Comparison of ENCODE assay signal across 8 cellular contexts in the genomic region with DNA sequence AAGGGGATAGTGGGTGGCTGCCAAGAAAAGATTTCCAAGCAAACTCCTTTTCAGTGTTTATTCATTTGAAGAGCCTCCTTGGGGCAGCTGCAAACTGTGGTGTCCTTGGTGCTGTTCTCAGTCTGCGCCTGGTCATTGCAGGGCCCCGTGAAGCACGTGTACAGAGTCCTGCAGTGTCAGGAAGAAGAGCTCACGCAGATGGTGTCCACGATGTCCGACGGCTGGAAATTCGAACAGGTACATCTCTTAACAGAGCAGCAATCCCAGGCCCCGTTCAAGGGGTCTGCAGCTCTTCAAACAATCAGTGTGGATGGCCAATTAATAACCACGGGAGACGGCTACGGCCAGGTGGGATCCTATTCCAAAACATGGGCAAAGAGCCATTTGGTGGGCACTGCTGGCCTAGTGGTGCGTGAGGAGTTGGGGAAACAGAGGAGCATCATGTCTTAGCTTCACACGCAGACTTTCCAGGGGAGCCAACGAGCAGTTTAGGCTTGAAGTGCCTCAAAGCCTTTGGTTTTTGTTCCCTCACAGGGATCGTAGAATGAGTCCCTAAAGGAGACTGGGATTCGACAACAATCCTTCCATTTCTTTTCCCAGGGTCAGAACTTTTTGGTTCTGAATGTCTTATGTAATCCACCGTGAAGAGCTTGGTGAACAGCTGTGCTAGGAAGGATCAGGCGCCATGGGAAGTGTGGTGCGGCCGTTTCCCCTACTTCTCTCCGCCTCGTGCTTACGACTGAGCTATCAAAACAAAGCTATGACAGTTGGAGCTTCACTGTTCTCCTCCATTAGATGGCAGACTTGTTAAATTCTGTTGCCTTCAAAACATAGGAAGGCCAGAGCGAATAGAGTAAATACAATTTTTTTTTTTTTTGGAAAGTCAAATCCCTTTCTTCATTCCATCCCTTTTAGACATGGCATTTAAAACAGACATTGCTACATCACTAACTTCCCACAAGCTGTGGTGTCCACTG. TPM values are rescaled to one million over a fixed set of nuclear protein-coding genes. Genes with fewer than 3 reads are reported as not detected.
DNase-seq lines count a peak whose midpoint lies in the region; ATAC-seq and TF ChIP-seq lines count a peak whose summit lies in the region.

No MANE protein-coding gene starts in this region.

- H3K9ac ChIP-seq in BLaER1 (peak overlapping the region; percentile 44; the same call in 1 of the 2 replicates), smooth muscle cell (ENCODE audit: low read depth) (no peak overlapping the region)

- no peaks in the 10 kb centered on the region for H4K20me1 ChIP-seq in BLaER1
- peaks cover 12% of the 10 kb centered on the region for H4K20me1 ChIP-seq in smooth muscle cell (ENCODE audit: low read depth)

- H3K4me1 ChIP-seq in BLaER1 (peaks cover 13% of the 10 kb centered on the region), right atrium auricular region (peaks cover 0 to 24% of the 10 kb centered on the region in 2 donors), smooth muscle cell (ENCODE audit: low read depth) (no peaks in the 10 kb centered on the region)

- H3K4me3 ChIP-seq in BLaER1 (no peak overlapping the region), right atrium auricular region (no peak overlapping the region), smooth muscle cell (no peak overlapping the region)

- H3K9me3 ChIP-seq in BLaER1, result no peaks in the 10 kb centered on the region
- H3K9me3 ChIP-seq in right atrium auricular region, result no peaks in the 10 kb centered on the region
- no peaks in the 10 kb centered on the region for H3K9me3 ChIP-seq in smooth muscle cell (replicated peaks; ENCODE audit: low read depth)

- H3K27ac ChIP-seq in BLaER1, result peak overlapping the region; percentile 77
- peak overlapping the region; percentile 77 to 83 for H3K27ac ChIP-seq in right atrium auricular region
- H3K27ac ChIP-seq in smooth muscle cell (ENCODE audit: low read depth), result peak overlapping the region; percentile 62

- WGBS in smooth muscle cell (ENCODE audit: low lambda C conversion rate), result 82% methylated on average over 25 of the region's 25 CpGs

- H3K4me2 ChIP-seq in BLaER1 (peak overlapping the region; percentile 47), smooth muscle cell (no peak overlapping the region)

- H3K36me3 ChIP-seq in BLaER1 (peaks cover 85% of the 10 kb centered on the region), right atrium auricular region (peaks cover 50% of the 10 kb centered on the region), smooth muscle cell (ENCODE audit: low read depth) (no peaks in the 10 kb centered on the region)

- ATAC-seq in HG03095 (IDR thresholded peaks at IDR 0.05; ENCODE audit: unreplicated experiment), result no peak
- no peak for ATAC-seq in activated CD4-positive, CD25-positive, alpha-beta regulatory T cell treated with anti-CD3 and anti-CD28 coated beads, Interleukin-2, amount 50 U/mL, for 24 hours

- DNase-seq in amniotic stem cell (lab: John Stamatoyannopoulos, UW) (peak; percentile 71), right atrium auricular region (ENCODE audit: low spot score) (no peak), smooth muscle cell (lab: John Stamatoyannopoulos, UW; ENCODE audit: unreplicated experiment) (no peak), NCI-H2081 treated with DMSO at 0.1 percent for 48 hours (lab: John Stamatoyannopoulos, UW) (no peak)

- peaks cover 10% of the 10 kb centered on the region for H3K79me2 ChIP-seq in smooth muscle cell (ENCODE audit: low read depth)

- H3K27me3 ChIP-seq in BLaER1 (no peaks in the 10 kb centered on the region), right atrium auricular region (no peaks in the 10 kb centered on the region), smooth muscle cell (ENCODE audit: low read depth) (no peaks in the 10 kb centered on the region)

- TF ChIP-seq RAD21 in Ishikawa (IDR thresholded peaks at IDR 0.05; ENCODE audit: low read depth), result peak; percentile 47

- no peak overlapping the region for H2AFZ ChIP-seq in smooth muscle cell (ENCODE audit: low read depth)

- TF ChIP-seq EP300 in Ishikawa (IDR thresholded peaks at IDR 0.05; ENCODE audit: borderline replicate concordance), result no peak

- H3F3A ChIP-seq in smooth muscle cell (ENCODE audit: low read depth), result peaks cover 9% of the 10 kb centered on the region

- TF ChIP-seq CTCF in right atrium auricular region (IDR thresholded peaks at IDR 0.05) (peak; percentile 31 to 68), smooth muscle cell (IDR thresholded peaks at IDR 0.05; ENCODE audit: borderline replicate concordance, insufficient read depth, poor library complexity, severe bottlenecking) (peak; percentile 44)

TF ChIP-seq in Ishikawa, 13 proteins besides CTCF, POLR2A, EP300 and RAD21:
- no peak for TF ChIP-seq CREB1 (IDR thresholded peaks at IDR 0.05; ENCODE audit: low read depth)
- TF ChIP-seq, protein P1, sequence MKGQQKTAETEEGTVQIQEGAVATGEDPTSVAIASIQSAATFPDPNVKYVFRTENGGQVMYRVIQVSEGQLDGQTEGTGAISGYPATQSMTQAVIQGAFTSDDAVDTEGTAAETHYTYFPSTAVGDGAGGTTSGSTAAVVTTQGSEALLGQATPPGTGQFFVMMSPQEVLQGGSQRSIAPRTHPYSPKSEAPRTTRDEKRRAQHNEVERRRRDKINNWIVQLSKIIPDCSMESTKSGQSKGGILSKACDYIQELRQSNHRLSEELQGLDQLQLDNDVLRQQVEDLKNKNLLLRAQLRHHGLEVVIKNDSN (IDR thresholded peaks at IDR 0.05), result no peak
- no peak for TF ChIP-seq NFIC (IDR thresholded peaks at IDR 0.05)
- TF ChIP-seq ZBTB7A (IDR thresholded peaks at IDR 0.05; ENCODE audit: low read depth), result no peak
- TF ChIP-seq FOXM1 (IDR thresholded peaks at IDR 0.05; ENCODE audit: borderline replicate concordance, low read depth), result no peak
- TF ChIP-seq EGR1 (IDR thresholded peaks at IDR 0.05), result no peak
- TF ChIP-seq, protein P2, sequence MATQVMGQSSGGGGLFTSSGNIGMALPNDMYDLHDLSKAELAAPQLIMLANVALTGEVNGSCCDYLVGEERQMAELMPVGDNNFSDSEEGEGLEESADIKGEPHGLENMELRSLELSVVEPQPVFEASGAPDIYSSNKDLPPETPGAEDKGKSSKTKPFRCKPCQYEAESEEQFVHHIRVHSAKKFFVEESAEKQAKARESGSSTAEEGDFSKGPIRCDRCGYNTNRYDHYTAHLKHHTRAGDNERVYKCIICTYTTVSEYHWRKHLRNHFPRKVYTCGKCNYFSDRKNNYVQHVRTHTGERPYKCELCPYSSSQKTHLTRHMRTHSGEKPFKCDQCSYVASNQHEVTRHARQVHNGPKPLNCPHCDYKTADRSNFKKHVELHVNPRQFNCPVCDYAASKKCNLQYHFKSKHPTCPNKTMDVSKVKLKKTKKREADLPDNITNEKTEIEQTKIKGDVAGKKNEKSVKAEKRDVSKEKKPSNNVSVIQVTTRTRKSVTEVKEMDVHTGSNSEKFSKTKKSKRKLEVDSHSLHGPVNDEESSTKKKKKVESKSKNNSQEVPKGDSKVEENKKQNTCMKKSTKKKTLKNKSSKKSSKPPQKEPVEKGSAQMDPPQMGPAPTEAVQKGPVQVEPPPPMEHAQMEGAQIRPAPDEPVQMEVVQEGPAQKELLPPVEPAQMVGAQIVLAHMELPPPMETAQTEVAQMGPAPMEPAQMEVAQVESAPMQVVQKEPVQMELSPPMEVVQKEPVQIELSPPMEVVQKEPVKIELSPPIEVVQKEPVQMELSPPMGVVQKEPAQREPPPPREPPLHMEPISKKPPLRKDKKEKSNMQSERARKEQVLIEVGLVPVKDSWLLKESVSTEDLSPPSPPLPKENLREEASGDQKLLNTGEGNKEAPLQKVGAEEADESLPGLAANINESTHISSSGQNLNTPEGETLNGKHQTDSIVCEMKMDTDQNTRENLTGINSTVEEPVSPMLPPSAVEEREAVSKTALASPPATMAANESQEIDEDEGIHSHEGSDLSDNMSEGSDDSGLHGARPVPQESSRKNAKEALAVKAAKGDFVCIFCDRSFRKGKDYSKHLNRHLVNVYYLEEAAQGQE (IDR thresholded peaks at IDR 0.05; ENCODE audit: low read depth), result no peak
- TF ChIP-seq TEAD4 (IDR thresholded peaks at IDR 0.05), result no peak
- TF ChIP-seq, protein P3, sequence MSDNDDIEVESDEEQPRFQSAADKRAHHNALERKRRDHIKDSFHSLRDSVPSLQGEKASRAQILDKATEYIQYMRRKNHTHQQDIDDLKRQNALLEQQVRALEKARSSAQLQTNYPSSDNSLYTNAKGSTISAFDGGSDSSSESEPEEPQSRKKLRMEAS (IDR thresholded peaks at IDR 0.05), result no peak
- TF ChIP-seq CEBPB (IDR thresholded peaks at IDR 0.05), result no peak
- TF ChIP-seq TAF1 (IDR thresholded peaks at IDR 0.05; ENCODE audit: low read depth), result no peak
- no peak for TF ChIP-seq YY1 (IDR thresholded peaks at IDR 0.05; ENCODE audit: low read depth)
- no peak for TF ChIP-seq TCF12 (IDR thresholded peaks at IDR 0.05; ENCODE audit: low read depth)

RNA-seq across cellular contexts. Expression of a gene that starts 12.6 kb away (rescaled TPM):
- total RNA-seq in right atrium auricular region (10 to 100 TPM; 17.9 to 28.4 TPM), smooth muscle cell (18.2 and 27.3 TPM in 2 replicates)
- 11.1 and 12.7 TPM in 2 replicates for polyA plus RNA-seq in smooth muscle cell

RNA-seq across cellular contexts. Expression of a gene that starts 12.9 kb away (rescaled TPM):
- total RNA-seq in right atrium auricular region (100 to 1,000 TPM; 675 to 871 TPM), smooth muscle cell (233 and 309 TPM in 2 replicates)
- 318 and 321 TPM in 2 replicates for polyA plus RNA-seq in smooth muscle cell

RNA-seq across cellular contexts. Expression of a gene that starts 28.1 kb away (rescaled TPM):
- total RNA-seq in right atrium auricular region (10 to 100 TPM; 16.5 to 34.1 TPM), smooth muscle cell (11.1 and 17.1 TPM in 2 replicates)
- 19.5 and 22.0 TPM in 2 replicates for polyA plus RNA-seq in smooth muscle cell

RNA-seq across cellular contexts. Expression of a gene that starts 47.2 kb away (rescaled TPM):
- 100 to 1,000 TPM in 1 of 2 donors, 10 to 100 TPM in 1; 44.8 to 104 TPM for total RNA-seq in right atrium auricular region
- 36.8 and 75.6 TPM in 2 replicates for total RNA-seq in smooth muscle cell
- polyA plus RNA-seq in smooth muscle cell, result 36.2 and 41.4 TPM in 2 replicates

RNA-seq across cellular contexts. Expression of a gene that starts 50.1 kb away (rescaled TPM):
- total RNA-seq in right atrium auricular region, result 1 to 10 TPM; 4.9 to 9.5 TPM
- 3.0 and 6.8 TPM in 2 replicates for total RNA-seq in smooth muscle cell
- polyA plus RNA-seq in smooth muscle cell, result 1.8 and 3.5 TPM in 2 replicates
